In the genomic region with DNA sequence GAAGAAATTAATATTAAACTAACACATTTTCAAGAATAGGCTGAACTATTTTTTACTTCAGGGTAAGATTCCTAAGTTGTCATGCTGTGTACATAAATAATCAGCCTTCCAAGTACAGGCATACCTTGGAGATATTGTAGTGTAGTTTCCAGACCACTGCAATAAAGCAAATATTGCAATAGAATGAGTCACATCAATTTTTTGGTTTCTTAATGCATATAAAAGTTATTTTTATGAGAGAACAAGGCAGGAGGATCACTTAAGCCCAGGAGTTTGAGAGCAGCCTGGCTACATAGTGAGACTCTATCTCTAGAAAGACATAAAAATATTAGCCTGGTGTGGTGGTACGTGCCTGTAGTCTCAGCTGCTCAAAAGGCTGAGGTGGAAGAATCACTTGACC, we compare ENCODE assay signal across 29 cellular contexts.
DNase-seq lines count a peak whose midpoint lies in the region; ATAC-seq, FAIRE-seq and TF ChIP-seq lines count a peak whose summit lies in the region.
"Had no signal": no experiment of that assay in that cellular context is flagged by ENCODE, and none has a peak within 500 bp of the region (broad histone marks: within the 10 kb centered on the region; RNA-seq: fewer than 3 reads in every experiment).

No MANE protein-coding gene starts in this region.

- TF ChIP-seq POLR2A in H54 (IDR thresholded peaks at IDR 0.05; ENCODE audit: low read depth, low read length) (no peak), thyroid gland (IDR thresholded peaks at IDR 0.05) (no peak)

- no peaks in the 10 kb centered on the region for H3K27me3 ChIP-seq in thyroid gland
- H3K27me3 ChIP-seq: esophagus muscularis mucosa, Peyer's patch had no signal

- FAIRE-seq in H54 (lab: Jason Lieb, UNC), result peak; percentile 66
- no peak for FAIRE-seq in RCC 7860 (lab: Jason Lieb, UNC)
- FAIRE-seq: GM12878 had no signal

- H3K4me3 ChIP-seq in fibroblast of mammary gland (ENCODE audit: control insufficient read depth, low read depth, low read length), result no peak overlapping the region
- no peak overlapping the region for H3K4me3 ChIP-seq in thyroid gland (replicated peaks in 1 of 3)
- H3K4me3 ChIP-seq: esophagus muscularis mucosa, GM12878, Peyer's patch, skin epidermis had no signal

- H3K9me3 ChIP-seq in thyroid gland, result no peaks in the 10 kb centered on the region
- H3K9me3 ChIP-seq: esophagus muscularis mucosa, Peyer's patch had no signal

- DNase-seq in H54 (ENCODE audit: insufficient read length, low spot score), result no peak
- DNase-seq in RCC 7860 (ENCODE audit: low spot score), result peak; percentile 19
- peak; percentile 6 for DNase-seq in fibroblast of mammary gland (ENCODE audit: low read depth)
- DNase-seq in COR-L47 (lab: John Stamatoyannopoulos, UW), result no peak
- DNase-seq in activated T-cell treated with anti-CD3 and anti-CD28 coated beads for 4 hours, result no peak
- no peak for DNase-seq in thyroid gland
- no peak for DNase-seq in stimulated activated naive B cell treated with anti-CD40 and anti-IgM and Interleukin-4, amounts not matched to agents 10 μg/mL and 1 μg/mL and 100 μg/mL, for 72 hours
- DNase-seq: activated CD4-positive, alpha-beta memory T cell treated with anti-CD3 and anti-CD28 coated beads for 36 hours; activated naive CD4-positive, alpha-beta T cell treated with Interleukin-2 at 50 U/mL for 16 hours; activated T-cell treated with anti-CD3 and anti-CD28 coated beads, Interleukin-2, amount 50 U/mL, for 24 hours; anterior cingulate cortex; C1 segment of cervical spinal cord; effector memory CD8-positive, alpha-beta T cell; KBM-7; left colon; NCI-H1048; NCI-H2081 treated with DMSO at 0.1 percent for 48 hours; NCI-H510A; NK-92 treated with Interleukin-12 subunit alpha and Interleukin-12 subunit beta, amount 100 ng/mL, for 24 hours; Peyer's patch; stimulated activated CD4-positive, alpha-beta T cell treated with anti-CD3 and anti-CD28 coated beads, Interleukin-4, amount 100 ng/mL, for 1 hour; stimulated activated naive CD8-positive, alpha-beta T cell treated with anti-CD3 and anti-CD28 coated beads, Interleukin-15, amount 100 ng/mL, for 72 hours; T-helper 9 cell; trophoblast cell had no signal

- no peaks in the 10 kb centered on the region for H3K9me3 Mint-ChIP-seq in stimulated activated naive B cell treated with anti-CD40 and anti-IgM and Interleukin-4, amounts not matched to agents 10 μg/mL and 1 μg/mL and 100 μg/mL, for 72 hours
- H3K9me3 Mint-ChIP-seq: activated CD4-positive, alpha-beta memory T cell treated with anti-CD3 and anti-CD28 coated beads for 36 hours; activated T-cell treated with anti-CD3 and anti-CD28 coated beads, Interleukin-2, amount 50 U/mL, for 24 hours; effector memory CD8-positive, alpha-beta T cell; natural killer cell treated with Interleukin-12 subunit alpha and Interleukin-12 subunit beta and Interleukin-15 and Interleukin-18, amount 100 ng/mL, for 72 hours; stimulated activated naive CD8-positive, alpha-beta T cell treated with anti-CD3 and anti-CD28 coated beads, Interleukin-15, amount 100 ng/mL, for 72 hours; WTC11 had no signal

- no peak for ATAC-seq in stimulated activated naive B cell treated with anti-CD40 and anti-IgM and Interleukin-4, amounts not matched to agents 10 μg/mL and 1 μg/mL and 100 μg/mL, for 72 hours (replicated peaks)
- ATAC-seq: effector memory CD8-positive, alpha-beta T cell; GM12878; left colon; natural killer cell treated with Interleukin-12 subunit alpha and Interleukin-12 subunit beta and Interleukin-15 and Interleukin-18, amount 100 ng/mL, for 72 hours; stimulated activated naive CD8-positive, alpha-beta T cell treated with anti-CD3 and anti-CD28 coated beads, Interleukin-15, amount 100 ng/mL, for 72 hours; WTC11 had no signal

- WGBS in thyroid gland, 2 donors, result 75 to 79% methylated on average over 1 of the region's 1 CpG

- H3K27me3 Mint-ChIP-seq in stimulated activated naive B cell treated with anti-CD40 and anti-IgM and Interleukin-4, amounts not matched to agents 10 μg/mL and 1 μg/mL and 100 μg/mL, for 72 hours, result peaks cover 0 to 6% of the 10 kb centered on the region in 2 donors
- H3K27me3 Mint-ChIP-seq: activated CD4-positive, alpha-beta memory T cell treated with anti-CD3 and anti-CD28 coated beads for 36 hours; activated T-cell treated with anti-CD3 and anti-CD28 coated beads, Interleukin-2, amount 50 U/mL, for 24 hours had no signal

- H3K36me3 Mint-ChIP-seq in stimulated activated naive B cell treated with anti-CD40 and anti-IgM and Interleukin-4, amounts not matched to agents 10 μg/mL and 1 μg/mL and 100 μg/mL, for 72 hours, result no peaks in the 10 kb centered on the region
- H3K36me3 Mint-ChIP-seq: activated CD4-positive, alpha-beta memory T cell treated with anti-CD3 and anti-CD28 coated beads for 36 hours; natural killer cell treated with Interleukin-12 subunit alpha and Interleukin-12 subunit beta and Interleukin-15 and Interleukin-18, amount 100 ng/mL, for 72 hours had no signal

- no peaks in the 10 kb centered on the region for H3K4me1 ChIP-seq in thyroid gland
- H3K4me1 ChIP-seq: esophagus muscularis mucosa, Peyer's patch had no signal

- intact Hi-C loops in thyroid gland (cut with DNase I), result no loop called here

- no peak overlapping the region for H3K27ac ChIP-seq in thyroid gland
- H3K27ac ChIP-seq: esophagus muscularis mucosa, Peyer's patch, skin epidermis had no signal

- H3K36me3 ChIP-seq in thyroid gland, result no peaks in the 10 kb centered on the region
- H3K36me3 ChIP-seq: esophagus muscularis mucosa, Peyer's patch had no signal

- no peak overlapping the region for H3K4me3 Mint-ChIP-seq in stimulated activated naive B cell treated with anti-CD40 and anti-IgM and Interleukin-4, amounts not matched to agents 10 μg/mL and 1 μg/mL and 100 μg/mL, for 72 hours
- H3K4me3 Mint-ChIP-seq: activated CD4-positive, alpha-beta memory T cell treated with anti-CD3 and anti-CD28 coated beads for 36 hours; activated T-cell treated with anti-CD3 and anti-CD28 coated beads, Interleukin-2, amount 50 U/mL, for 24 hours; effector memory CD8-positive, alpha-beta T cell; natural killer cell treated with Interleukin-12 subunit alpha and Interleukin-12 subunit beta and Interleukin-15 and Interleukin-18, amount 100 ng/mL, for 72 hours; stimulated activated naive CD8-positive, alpha-beta T cell treated with anti-CD3 and anti-CD28 coated beads, Interleukin-15, amount 100 ng/mL, for 72 hours; WTC11 had no signal

- H3K4me1 Mint-ChIP-seq in stimulated activated naive B cell treated with anti-CD40 and anti-IgM and Interleukin-4, amounts not matched to agents 10 μg/mL and 1 μg/mL and 100 μg/mL, for 72 hours, result no peaks in the 10 kb centered on the region
- H3K4me1 Mint-ChIP-seq: stimulated activated naive CD8-positive, alpha-beta T cell treated with anti-CD3 and anti-CD28 coated beads, Interleukin-15, amount 100 ng/mL, for 72 hours; WTC11 had no signal

- TF ChIP-seq CTCF in fibroblast of mammary gland (conservative IDR thresholded peaks at IDR 0.05; ENCODE audit: control insufficient read depth, insufficient read depth, low read depth, low read length), result no peak
- no peak for TF ChIP-seq CTCF in thyroid gland (IDR thresholded peaks at IDR 0.05)

- H3K27ac Mint-ChIP-seq in stimulated activated naive B cell treated with anti-CD40 and anti-IgM and Interleukin-4, amounts not matched to agents 10 μg/mL and 1 μg/mL and 100 μg/mL, for 72 hours, result no peak overlapping the region
- H3K27ac Mint-ChIP-seq: activated CD4-positive, alpha-beta memory T cell treated with anti-CD3 and anti-CD28 coated beads for 36 hours; activated T-cell treated with anti-CD3 and anti-CD28 coated beads, Interleukin-2, amount 50 U/mL, for 24 hours; effector memory CD8-positive, alpha-beta T cell; natural killer cell treated with Interleukin-12 subunit alpha and Interleukin-12 subunit beta and Interleukin-15 and Interleukin-18, amount 100 ng/mL, for 72 hours; stimulated activated naive CD8-positive, alpha-beta T cell treated with anti-CD3 and anti-CD28 coated beads, Interleukin-15, amount 100 ng/mL, for 72 hours; WTC11 had no signal

Comparison
In these comparisons a context has a peak if more than half of its experiments do, and no peak if none do; other contexts are left out.
1. DNase-seq: peak in RCC 7860 (single experiment) and fibroblast of mammary gland (single experiment); none in H54 (single experiment), COR-L47 (single experiment), activated T-cell treated with anti-CD3 and anti-CD28 coated beads for 4 hours (single experiment), thyroid gland (0 of 2) and stimulated activated naive B cell treated with anti-CD40 and anti-IgM and Interleukin-4, amounts not matched to agents 10 μg/mL and 1 μg/mL and 100 μg/mL, for 72 hours (single experiment).